In genomic region chr3:80549173-80549572, GRCh38 we compare ENCODE assay signal across 26 cellular contexts.
DNase-seq lines count a peak whose midpoint lies in the region; ATAC-seq, FAIRE-seq and TF ChIP-seq lines count a peak whose summit lies in the region.
"Had no signal": no experiment of that assay in that cellular context is flagged by ENCODE, and none has a peak within 500 bp of the region (broad histone marks: within the 10 kb centered on the region; RNA-seq: fewer than 3 reads in every experiment).

No MANE protein-coding gene starts in this region.

- H3K9me3 ChIP-seq in HepG2 (ENCODE audit: low read length) (no peaks in the 10 kb centered on the region), right lobe of liver (no peaks in the 10 kb centered on the region)
- H3K9me3 ChIP-seq: BE2C; BLaER1 treated with 17β-estradiol and CSF1 and Interleukin-3, amounts not matched to agents 10 nM and 100 nM had no signal

- TF ChIP-seq RAD21 in HepG2 (CRISPR knock-in tag; IDR thresholded peaks at IDR 0.05): no peak

- DNase-seq in HepG2 (ENCODE audit: low spot score): peak; percentile 4
- no peak for DNase-seq in right lobe of liver
- peak; percentile 7 for DNase-seq in choroid plexus epithelial cell (ENCODE audit: low read depth)
- no peak for DNase-seq in mesothelial cell of epicardium (ENCODE audit: low spot score in 2 of 2, unreplicated experiment in 2 of 2)
- peak; percentile 6 for DNase-seq in urothelium cell line (ENCODE audit: low spot score)
- DNase-seq in NCI-H2081 treated with DMSO at 0.1 percent for 48 hours (lab: John Stamatoyannopoulos, UW): no peak
- DNase-seq in activated CD8-positive, alpha-beta memory T cell treated with anti-CD3 and anti-CD28 coated beads, Interleukin-2, amount 50 U/mL, for 4 hours: no peak
- DNase-seq: ACHN; AML-193; BE2C; Calu3; CD4-positive, alpha-beta T cell; CD8-positive, alpha-beta memory T cell; DMS53; DMS79 treated with DMSO at 0.1 percent for 48 hours; GF-D8; H9 had no signal

- peaks cover 3% of the 10 kb centered on the region for H3K27me3 Mint-ChIP-seq in mesothelial cell of epicardium (ENCODE audit: low read depth)
- H3K27me3 Mint-ChIP-seq: CD4-positive, alpha-beta T cell; CD8-positive, alpha-beta memory T cell had no signal

- no peak overlapping the region for H3K9ac ChIP-seq in HepG2 (ENCODE audit: insufficient read depth, low read depth, low read length)
- H3K9ac ChIP-seq: BLaER1 treated with 17β-estradiol and CSF1 and Interleukin-3, amounts not matched to agents 10 nM and 100 nM had no signal

- H3K9me3 Mint-ChIP-seq in mesothelial cell of epicardium: peaks cover 5% of the 10 kb centered on the region
- H3K9me3 Mint-ChIP-seq: GM23338, H9 had no signal

- no peak for FAIRE-seq in HepG2 (lab: Jason Lieb, UNC)
- FAIRE-seq in urothelium cell line (lab: Jason Lieb, UNC): no peak
- FAIRE-seq: A204.1, GM12891, GM18507 had no signal

- no peak overlapping the region for H3K4me2 ChIP-seq in HepG2 (ENCODE audit: low read depth, low read length)
- H3K4me2 ChIP-seq: BLaER1 treated with 17β-estradiol and CSF1 and Interleukin-3, amounts not matched to agents 10 nM and 100 nM; GM23338 had no signal

- H4K20me1 ChIP-seq in HepG2 (ENCODE audit: insufficient read depth, low read length): no peaks in the 10 kb centered on the region
- H4K20me1 ChIP-seq: BLaER1 treated with 17β-estradiol and CSF1 and Interleukin-3, amounts not matched to agents 10 nM and 100 nM had no signal

- H3K4me1 ChIP-seq in HepG2 (ENCODE audit: insufficient read depth, low read length) (no peaks in the 10 kb centered on the region), right lobe of liver (no peaks in the 10 kb centered on the region)
- H3K4me1 ChIP-seq: BLaER1 treated with 17β-estradiol and CSF1 and Interleukin-3, amounts not matched to agents 10 nM and 100 nM had no signal

- peaks cover 16% of the 10 kb centered on the region for H3K4me1 Mint-ChIP-seq in mesothelial cell of epicardium
- H3K4me1 Mint-ChIP-seq: CD14-positive monocyte; CD8-positive, alpha-beta memory T cell; GM23338; H9 had no signal

- H3K27me3 ChIP-seq in HepG2 (ENCODE audit: control insufficient read depth in 1 of 2, insufficient read depth in 2 of 2, low read length in 2 of 2) (no peaks in the 10 kb centered on the region), right lobe of liver (no peaks in the 10 kb centered on the region)
- H3K27me3 ChIP-seq: BE2C; BLaER1 treated with 17β-estradiol and CSF1 and Interleukin-3, amounts not matched to agents 10 nM and 100 nM had no signal

- H3K4me3 ChIP-seq in HepG2 (replicated peaks in 1 of 3; ENCODE audit: insufficient read depth in 1 of 3, low read depth in 2 of 3, low read length in 3 of 3): no peak overlapping the region
- H3K4me3 ChIP-seq in right lobe of liver: no peak overlapping the region
- no peak overlapping the region for H3K4me3 ChIP-seq in choroid plexus epithelial cell (ENCODE audit: low read depth, low read length)
- H3K4me3 ChIP-seq: BLaER1 treated with 17β-estradiol and CSF1 and Interleukin-3, amounts not matched to agents 10 nM and 100 nM; GM23338 had no signal

- no peak for TF ChIP-seq CTCF in HepG2 (CRISPR knock-in tag; IDR thresholded peaks at IDR 0.05)
- no peak for TF ChIP-seq CTCF in right lobe of liver (IDR thresholded peaks at IDR 0.05)
- TF ChIP-seq CTCF in choroid plexus epithelial cell (conservative IDR thresholded peaks at IDR 0.05; ENCODE audit: low read depth, low read length): no peak
- TF ChIP-seq CTCF in mesothelial cell of epicardium (IDR thresholded peaks at IDR 0.05; ENCODE audit: unreplicated experiment): no peak

- no peaks in the 10 kb centered on the region for H3K36me3 Mint-ChIP-seq in mesothelial cell of epicardium
- H3K36me3 Mint-ChIP-seq: CD14-positive monocyte; CD8-positive, alpha-beta memory T cell had no signal

- H3K79me2 ChIP-seq in HepG2 (ENCODE audit: insufficient read depth, low read length): no peaks in the 10 kb centered on the region

- no peak for TF ChIP-seq POLR2A in HepG2 (IDR thresholded peaks at IDR 0.05; ENCODE audit: insufficient read depth in 1 of 2, low read depth in 2 of 2, low read length in 2 of 2)
- TF ChIP-seq POLR2A in right lobe of liver (IDR thresholded peaks at IDR 0.05): no peak

- intact Hi-C loops in HepG2 (cut with micrococcal nuclease; ENCODE audit: unreplicated experiment): no loop called here
- intact Hi-C loops in right lobe of liver (cut with DNase I): no loop called here

- POLR2A ChIA-PET in HepG2 (lab: Yijun Ruan, JAX): no interaction called here

- H3K4me3 Mint-ChIP-seq in mesothelial cell of epicardium: no peak overlapping the region
- H3K4me3 Mint-ChIP-seq: CD14-positive monocyte; CD4-positive, alpha-beta T cell; CD8-positive, alpha-beta memory T cell; GM23338; H9 had no signal

- H3K27ac Mint-ChIP-seq in mesothelial cell of epicardium: peak overlapping the region; percentile 74
- H3K27ac Mint-ChIP-seq: CD14-positive monocyte; CD4-positive, alpha-beta T cell; CD8-positive, alpha-beta memory T cell; GM23338; H9 had no signal

- no peak overlapping the region for H2AFZ ChIP-seq in HepG2 (ENCODE audit: low read length)
- H2AFZ ChIP-seq: GM23338 had no signal

- no TSS peak for BruUV-seq in HepG2 (replicated peaks; lab: Mats Ljungman, UMichigan)

- no peaks in the 10 kb centered on the region for H3K36me3 ChIP-seq in HepG2 (replicated peaks in 1 of 2; ENCODE audit: control insufficient read depth in 1 of 2, insufficient read depth in 2 of 2, low read length in 2 of 2)
- H3K36me3 ChIP-seq in right lobe of liver: no peaks in the 10 kb centered on the region
- H3K36me3 ChIP-seq: BE2C; BLaER1 treated with 17β-estradiol and CSF1 and Interleukin-3, amounts not matched to agents 10 nM and 100 nM had no signal

- WGBS in HepG2 (ENCODE audit: low lambda C conversion rate): 6% methylated on average over 1 of the region's 1 CpG
- 50% methylated on average over 1 of the region's 1 CpG for WGBS in right lobe of liver (ENCODE audit: insufficient coverage, low coverage, low lambda C conversion rate, missing lambda C conversion rate)

- no peak overlapping the region for H3K27ac ChIP-seq in HepG2 (ENCODE audit: extremely low read length, insufficient read depth, low read length)
- no peak overlapping the region for H3K27ac ChIP-seq in right lobe of liver
- H3K27ac ChIP-seq: 22Rv1; BLaER1 treated with 17β-estradiol and CSF1 and Interleukin-3, amounts not matched to agents 10 nM and 100 nM had no signal

- in situ Hi-C loops in HepG2 (cut with HindIII; ENCODE audit: extremely low pct_ligation_motif_present, low pct_unique_long_range_greater_than_20kb): no loop called here

- CTCF ChIA-PET in HepG2 (lab: Yijun Ruan, JAX; ENCODE audit: low intra/inter-chr PET ratio, low total read pairs): no interaction called here

- ATAC-seq in HepG2 (no peak), right lobe of liver (no peak), HG02840 (IDR thresholded peaks at IDR 0.05; ENCODE audit: low FRiP score, unreplicated experiment) (no peak)
- ATAC-seq: GM23338, HCT116 had no signal

- TF ChIP-seq EP300 in HepG2 (IDR thresholded peaks at IDR 0.05; ENCODE audit: low read depth in 2 of 2, low read length in 2 of 2) (no peak), HepG2 (CRISPR knock-in tag; IDR thresholded peaks at IDR 0.05; ENCODE audit: borderline replicate concordance) (no peak)

TF ChIP-seq in HepG2, 621 proteins besides CTCF, POLR2A, EP300 and RAD21:
- TF ChIP-seq, protein P1, sequence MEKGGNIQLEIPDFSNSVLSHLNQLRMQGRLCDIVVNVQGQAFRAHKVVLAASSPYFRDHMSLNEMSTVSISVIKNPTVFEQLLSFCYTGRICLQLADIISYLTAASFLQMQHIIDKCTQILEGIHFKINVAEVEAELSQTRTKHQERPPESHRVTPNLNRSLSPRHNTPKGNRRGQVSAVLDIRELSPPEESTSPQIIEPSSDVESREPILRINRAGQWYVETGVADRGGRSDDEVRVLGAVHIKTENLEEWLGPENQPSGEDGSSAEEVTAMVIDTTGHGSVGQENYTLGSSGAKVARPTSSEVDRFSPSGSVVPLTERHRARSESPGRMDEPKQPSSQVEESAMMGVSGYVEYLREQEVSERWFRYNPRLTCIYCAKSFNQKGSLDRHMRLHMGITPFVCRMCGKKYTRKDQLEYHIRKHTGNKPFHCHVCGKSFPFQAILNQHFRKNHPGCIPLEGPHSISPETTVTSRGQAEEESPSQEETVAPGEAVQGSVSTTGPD (CRISPR knock-in tag; IDR thresholded peaks at IDR 0.05): no peak
- peak; percentile 61; the same call in 1 of the 2 replicates for TF ChIP-seq ZNF7 (CRISPR knock-in tag; IDR thresholded peaks at IDR 0.05)

Comparison
In these comparisons a context has a peak if more than half of its experiments do, and no peak if none do; other contexts are left out.
1. DNase-seq: peak in HepG2 (single experiment), choroid plexus epithelial cell (single experiment) and urothelium cell line (single experiment); none in right lobe of liver (0 of 3), mesothelial cell of epicardium (0 of 2), NCI-H2081 treated with DMSO at 0.1 percent for 48 hours (single experiment) and activated CD8-positive, alpha-beta memory T cell treated with anti-CD3 and anti-CD28 coated beads, Interleukin-2, amount 50 U/mL, for 4 hours (single experiment).